ENCODE assay signal across 10 cellular contexts in genomic region chr15:77650285-77650684, GRCh38. TPM values are rescaled to one million over a fixed set of nuclear protein-coding genes. Genes with fewer than 3 reads are reported as not detected.
DNase-seq lines count a peak whose midpoint lies in the region; ATAC-seq, FAIRE-seq and TF ChIP-seq lines count a peak whose summit lies in the region.
"Had no signal": no experiment of that assay in that cellular context is flagged by ENCODE, and none has a peak within 500 bp of the region (broad histone marks: within the 10 kb centered on the region; RNA-seq: fewer than 3 reads in every experiment).

No MANE protein-coding gene starts in this region.

- CTCF ChIA-PET in K562 (lab: Yijun Ruan, JAX; ENCODE audit: low intra/inter-chr PET ratio): interaction anchor here (1.2 kb wide), 1 partner anchor 171 kb away, joined by 5 read pairs; no protein-coding TSS in a partner anchor

- peak in 1 of 2 experiments; percentile 53; a peak in 2 of 4 replicates for TF ChIP-seq RAD21 in K562 (CRISPR knock-in tag; conservative IDR thresholded peaks at IDR 0.05 in 1 of 2, IDR thresholded peaks at IDR 0.05 in 1 of 2)

- no peaks in the 10 kb centered on the region; the same call in none of the 2 replicates for H4K20me1 ChIP-seq in K562 (replicated peaks; ENCODE audit: control insufficient read depth, insufficient read depth, low read length)

- no peaks in the 10 kb centered on the region for H3K9me3 ChIP-seq in K562 (replicated peaks; ENCODE audit: control insufficient read depth, insufficient read depth, low read depth, low read length)
- no peaks in the 10 kb centered on the region for H3K9me3 ChIP-seq in effector memory CD4-positive, alpha-beta T cell (ENCODE audit: control insufficient read depth, low read length)

- H2AFZ ChIP-seq in K562 (ENCODE audit: low read depth, low read length): no peak overlapping the region

- POLR2A ChIA-PET in K562 (lab: Yijun Ruan, JAX): no interaction called here

- BruUV-seq in K562 (replicated peaks; lab: Mats Ljungman, UMichigan): no TSS peak

- H3K36me3 ChIP-seq in K562 (ENCODE audit: control insufficient read depth, insufficient read depth, low read length): no peaks in the 10 kb centered on the region
- H3K36me3 ChIP-seq in effector memory CD4-positive, alpha-beta T cell (ENCODE audit: control insufficient read depth, insufficient read depth, low read length): no peaks in the 10 kb centered on the region

- intact Hi-C loops in K562 (cut with micrococcal nuclease): no loop called here
- intact Hi-C loops in left colon (cut with DNase I, micrococcal nuclease): no loop called here

- FAIRE-seq in K562 (lab: Jason Lieb, UNC): peak; percentile 29

- H3K4me2 ChIP-seq in K562 (ENCODE audit: insufficient read depth, low read length): no peak overlapping the region
- H3K4me2 ChIP-seq: KMS-11 had no signal

- no peak overlapping the region for H3K27ac ChIP-seq in K562 (ENCODE audit: extremely low read depth, low read depth, low read length)
- no peak overlapping the region for H3K27ac ChIP-seq in effector memory CD4-positive, alpha-beta T cell (ENCODE audit: insufficient read depth, low read length, poor library complexity, severe bottlenecking)
- H3K27ac ChIP-seq: KMS-11 had no signal

- 0% methylated on average over 3 of the region's 3 CpGs for whole genome bisulfite sequencing in K562 (ENCODE audit: insufficient coverage, low coverage, missing lambda C conversion rate)

- no peaks in the 10 kb centered on the region for H3K9me1 ChIP-seq in K562 (ENCODE audit: control insufficient read depth, insufficient read depth, low read length)

- ATAC-seq in K562 (peak; percentile 84), GM18870 (IDR thresholded peaks at IDR 0.05; ENCODE audit: unreplicated experiment) (no peak), left colon (no peak)

- H3K4me1 ChIP-seq in K562 (replicated peaks in 1 of 2; ENCODE audit: control insufficient read depth in 2 of 2, insufficient read depth in 2 of 2, low read length in 2 of 2): peaks cover 0 to 4% of the 10 kb centered on the region in 2 experiments; a peak in 2 of 5 replicates
- H3K4me1 ChIP-seq in effector memory CD4-positive, alpha-beta T cell (ENCODE audit: control insufficient read depth, insufficient read depth, low read length, poor library complexity, severe bottlenecking): no peaks in the 10 kb centered on the region

- H3K4me3 ChIP-seq in K562: no peak overlapping the region
- H3K4me3 ChIP-seq in retinal pigment epithelial cell (ENCODE audit: low read length): no peak overlapping the region
- H3K4me3 ChIP-seq in effector memory CD4-positive, alpha-beta T cell (ENCODE audit: insufficient read depth, low read depth, low read length, poor library complexity, severe bottlenecking): no peak overlapping the region

- no peak for TF ChIP-seq EP300 in K562 (IDR thresholded peaks at IDR 0.05; ENCODE audit: low read length)

- in situ Hi-C loops in K562 (cut with MboI): no loop called here

- TF ChIP-seq POLR2A in K562 (conservative IDR thresholded peaks at IDR 0.05): no peak

- DNase-seq in activated CD4-positive, alpha-beta T cell treated with anti-CD3 and anti-CD28 coated beads for 48 hours: peak; percentile 34
- DNase-seq in activated CD4-positive, alpha-beta T cell treated with anti-CD3 and anti-CD28 coated beads, Interleukin-2, amount 50 U/mL, for 4 hours: no peak
- peak; percentile 62 to 69 (median 68) for DNase-seq in K562 (ENCODE audit: extremely low read depth in 1 of 4, low spot score in 3 of 4)
- no peak for DNase-seq in retinal pigment epithelial cell (ENCODE audit: low read depth)
- DNase-seq in effector memory CD4-positive, alpha-beta T cell: no peak
- no peak for DNase-seq in left colon
- DNase-seq: cerebellar nuclear complex had no signal

- TF ChIP-seq CTCF in LNCAP (IDR thresholded peaks at IDR 0.05) (peak; percentile 30; the same call in 1 of the 2 replicates), K562 (IDR thresholded peaks at IDR 0.05 in 2 of 3, conservative IDR thresholded peaks at IDR 0.05 in 1 of 3; ENCODE audit: insufficient read depth in 2 of 3, low read depth in 1 of 3, low read length in 3 of 3) (peak; percentile 56 to 66 (median 65)), retinal pigment epithelial cell (conservative IDR thresholded peaks at IDR 0.05; ENCODE audit: low read depth, low read length) (peak; percentile 52)

- peaks cover 14 to 47% of the 10 kb centered on the region in 2 experiments for H3K27me3 ChIP-seq in K562 (ENCODE audit: control insufficient read depth in 2 of 2, insufficient read depth in 2 of 2, low read length in 2 of 2)
- no peaks in the 10 kb centered on the region for H3K27me3 ChIP-seq in effector memory CD4-positive, alpha-beta T cell (replicated peaks; ENCODE audit: control insufficient read depth, insufficient read depth, low read length, poor library complexity, severe bottlenecking)

- H3K9ac ChIP-seq in K562 (ENCODE audit: insufficient read depth in 1 of 2, low read depth in 2 of 2, low read length in 2 of 2): no peak overlapping the region
- H3K9ac ChIP-seq: KMS-11 had no signal

- H3K79me2 ChIP-seq in K562 (ENCODE audit: control insufficient read depth, insufficient read depth, low read length): no peaks in the 10 kb centered on the region

TF ChIP-seq in K562, 482 proteins besides CTCF, POLR2A, EP300 and RAD21 (continues in another document):
- TF ChIP-seq CTCFL (IDR thresholded peaks at IDR 0.05; ENCODE audit: borderline replicate concordance, insufficient read depth, low read depth, low read length, poor library complexity, severe bottlenecking): peak; percentile 44
- TF ChIP-seq JUND (IDR thresholded peaks at IDR 0.05; ENCODE audit: borderline replicate concordance, low read depth, low read length): peak; percentile 58; the same call in 1 of the 2 replicates
- TF ChIP-seq JUND (tag; IDR thresholded peaks at IDR 0.05; ENCODE audit: borderline replicate concordance, low read depth, low read length): peak; percentile 47; the same call in 1 of the 3 replicates
- TF ChIP-seq ZBTB7A (IDR thresholded peaks at IDR 0.05; ENCODE audit: borderline replicate concordance, control insufficient read depth, low read depth, low read length): peak; percentile 35; the same call in 1 of the 2 replicates
- no peak for TF ChIP-seq ZNF274 (IDR thresholded peaks at IDR 0.05; ENCODE audit: borderline replicate concordance, low read depth, low read length)
- TF ChIP-seq RFX1 (IDR thresholded peaks at IDR 0.05): peak; percentile 91
- TF ChIP-seq BMI1 (IDR thresholded peaks at IDR 0.05; ENCODE audit: low read length): 0 out of 2 replicates have a peak, but pooled peaks have one; percentile 41
- no peak for TF ChIP-seq ZNF583 (CRISPR knock-in tag; IDR thresholded peaks at IDR 0.05)
- no peak for TF ChIP-seq FOXK2 (conservative IDR thresholded peaks at IDR 0.05 in 1 of 2, IDR thresholded peaks at IDR 0.05 in 1 of 2; ENCODE audit: low read depth in 2 of 2)
- no peak for TF ChIP-seq CBX8 (IDR thresholded peaks at IDR 0.05; ENCODE audit: borderline replicate concordance, extremely low read depth, low read depth, low read length, poor library complexity, severe bottlenecking)
- peak; percentile 34; the same call in 1 of the 2 replicates for TF ChIP-seq ATF3 (IDR thresholded peaks at IDR 0.05)
- TF ChIP-seq ATF3 (CRISPR knock-in tag; conservative IDR thresholded peaks at IDR 0.05): no peak
- TF ChIP-seq ZNF184 (CRISPR knock-in tag; IDR thresholded peaks at IDR 0.05): no peak
- no peak for TF ChIP-seq CBFA2T3 (IDR thresholded peaks at IDR 0.05)
- no peak for TF ChIP-seq ZNF134 (CRISPR knock-in tag; conservative IDR thresholded peaks at IDR 0.05)
- no peak for TF ChIP-seq ZNF507 (tag; conservative IDR thresholded peaks at IDR 0.05)

RNA-seq across cellular contexts. Expression of gene LINGO1, which starts 17.6 kb away (rescaled TPM):
- 11.5 and 26.9 TPM in 2 replicates for total RNA-seq in K562 (2011; cell fraction: chromatin; rRNA removed; ENCODE audit: low replicate concordance)
- total RNA-seq in K562 (2011; cell fraction: nucleolus; rRNA removed): 18.7 and 19.2 TPM in 2 replicates
- 24.1 and 38.6 TPM in 2 replicates for total RNA-seq in K562 (2011; cell fraction: nucleoplasm; rRNA removed)
- total RNA-seq in K562 (2014; rRNA removed) (2.1 and 3.3 TPM in 2 replicates), K562 (2014; rRNA removed; fragmentation: Illumina TruSeq; extraction: Trizol) (0.65 and 0.73 TPM in 2 replicates), K562 (2015; rRNA removed; fragmentation: Illumina TruSeq; extraction: Trizol) (2.0 TPM in 2 replicates), K562 (2021) (14.3 and 14.8 TPM in 2 replicates), left colon (1 to 10 TPM; 1.2 to 2.2 TPM)
- polyA plus RNA-seq in K562 (2011; rRNA removed) (12.4 and 19.4 TPM in 2 replicates), K562 (2014; fragmentation: Illumina TruSeq; extraction: Trizol) (15.3 and 19.0 TPM in 2 replicates), K562 (2014; fragmentation: Nextera tagmentation; extraction: Ambion mirVana) (under 1 TPM; 0.07 to 0.08 TPM), K562 (2014; rRNA removed) (8.1 and 9.3 TPM in 2 replicates)
- polyA plus RNA-seq in K562 (2011; cell fraction: cytosol; rRNA removed): 14.2 and 25.6 TPM in 2 replicates
- polyA plus RNA-seq in K562 (2011; cell fraction: nucleus; rRNA removed): 10.6 and 19.2 TPM in 2 replicates
- polyA plus RNA-seq in K562 (2012): 8.0 and 8.2 TPM in 2 replicates
- polyA minus RNA-seq in K562 (2011; rRNA and poly(A)+ RNA removed): 5.8 and 8.8 TPM in 2 replicates
- polyA minus RNA-seq in K562 (2011; cell fraction: cytosol; rRNA and poly(A)+ RNA removed): 14.6 and 15.2 TPM in 2 replicates
- polyA minus RNA-seq in K562 (2011; cell fraction: nucleus; rRNA and poly(A)+ RNA removed): 3.4 and 3.8 TPM in 2 replicates

Comparison
In these comparisons a context has a peak if more than half of its experiments do, and no peak if none do; other contexts are left out.
1. DNase-seq: peak in activated CD4-positive, alpha-beta T cell treated with anti-CD3 and anti-CD28 coated beads for 48 hours (single experiment) and K562 (4 of 4); none in activated CD4-positive, alpha-beta T cell treated with anti-CD3 and anti-CD28 coated beads, Interleukin-2, amount 50 U/mL, for 4 hours (0 of 2), retinal pigment epithelial cell (single experiment), effector memory CD4-positive, alpha-beta T cell (0 of 3) and left colon (0 of 2).
2. Peak in every context shown above with its lines, with median percentiles within 50 percentile points of each other: CTCF ChIP-seq.